In genomic region chr10:69709366-69709941, GRCh38 we compare ENCODE assay signal across 24 cellular contexts.
"Had no signal": no experiment of that assay in that cellular context is flagged by ENCODE, and none has a peak within 500 bp of the region (broad histone marks: within the 10 kb centered on the region; RNA-seq: fewer than 3 reads in every experiment).

No MANE protein-coding gene starts in this region.

- ATAC-seq: foreskin keratinocyte; left colon; naive thymus-derived CD4-positive, alpha-beta T cell; right lobe of liver had no signal

- H3K4me1 Mint-ChIP-seq: activated CD4-positive, alpha-beta memory T cell treated with anti-CD3 and anti-CD28 coated beads, Interleukin-2, amount 10 ng/mL, durations not matched to agents 7 days and 5 days; activated CD4-positive, alpha-beta T cell treated with anti-CD3 and anti-CD28 coated beads, Interleukin-2, amount 10 ng/mL, durations not matched to agents 7 days and 5 days; immature natural killer cell; naive thymus-derived CD4-positive, alpha-beta T cell had no signal

- H3K4me1 ChIP-seq: esophagus muscularis mucosa, heart left ventricle, right lobe of liver had no signal

- H3K36me3 ChIP-seq: brain microvascular endothelial cell, esophagus muscularis mucosa, heart left ventricle, right lobe of liver had no signal

- H3K27ac ChIP-seq: brain microvascular endothelial cell, esophagus muscularis mucosa, foreskin keratinocyte, heart left ventricle, right lobe of liver had no signal

- H3K4me3 Mint-ChIP-seq: activated CD4-positive, alpha-beta memory T cell treated with anti-CD3 and anti-CD28 coated beads, Interleukin-2, amount 10 ng/mL, durations not matched to agents 7 days and 5 days; activated CD4-positive, alpha-beta T cell treated with anti-CD3 and anti-CD28 coated beads, Interleukin-2, amount 10 ng/mL, durations not matched to agents 7 days and 5 days; activated T-cell treated with anti-CD3 and anti-CD28 coated beads, Interleukin-2, amount 50 U/mL, for 24 hours; immature natural killer cell; naive thymus-derived CD4-positive, alpha-beta T cell; stimulated activated naive CD8-positive, alpha-beta T cell treated with anti-CD3 and anti-CD28 coated beads, Interleukin-15, Interleukin-2, amounts not matched to agents 100 ng/mL and 50 ng/mL, for 24 hours; type B pancreatic cell had no signal

- H3K9me3 ChIP-seq: right lobe of liver had no signal

- H3K36me3 Mint-ChIP-seq: immature natural killer cell, type B pancreatic cell had no signal

- H3K9me3 Mint-ChIP-seq: activated CD4-positive, alpha-beta T cell treated with anti-CD3 and anti-CD28 coated beads, Interleukin-2, amount 10 ng/mL, durations not matched to agents 7 days and 5 days had no signal

- H3K27ac Mint-ChIP-seq: activated CD4-positive, alpha-beta memory T cell treated with anti-CD3 and anti-CD28 coated beads, Interleukin-2, amount 10 ng/mL, durations not matched to agents 7 days and 5 days; activated CD4-positive, alpha-beta T cell treated with anti-CD3 and anti-CD28 coated beads, Interleukin-2, amount 10 ng/mL, durations not matched to agents 7 days and 5 days; activated T-cell treated with anti-CD3 and anti-CD28 coated beads, Interleukin-2, amount 50 U/mL, for 24 hours; immature natural killer cell; naive thymus-derived CD4-positive, alpha-beta T cell; progenitor cell of endocrine pancreas; stimulated activated naive CD8-positive, alpha-beta T cell treated with anti-CD3 and anti-CD28 coated beads, Interleukin-15, Interleukin-2, amounts not matched to agents 100 ng/mL and 50 ng/mL, for 24 hours had no signal

- DNase-seq: activated CD4-positive, alpha-beta memory T cell treated with anti-CD3 and anti-CD28 coated beads, Interleukin-2, amount 10 ng/mL, durations not matched to agents 7 days and 5 days; activated CD4-positive, alpha-beta T cell treated with anti-CD3 and anti-CD28 coated beads for 1 hour; activated CD4-positive, alpha-beta T cell treated with anti-CD3 and anti-CD28 coated beads, Interleukin-2, amount 10 ng/mL, durations not matched to agents 7 days and 5 days; activated CD8-positive, alpha-beta memory T cell treated with anti-CD3 and anti-CD28 coated beads, Interleukin-2, amount 50 U/mL, for 48 hours; activated gamma-delta T cell; activated naive CD4-positive, alpha-beta T cell treated with anti-CD3 and anti-CD28 coated beads, Interleukin-2, amount 50 U/mL, for 16 hours; activated T-cell treated with anti-CD3 and anti-CD28 coated beads, Interleukin-2, amount 50 U/mL, for 24 hours; amniotic stem cell; brain microvascular endothelial cell; foreskin keratinocyte; heart left ventricle; hypothalamus; immature natural killer cell; kidney; left colon; midbrain; naive thymus-derived CD4-positive, alpha-beta T cell; right lobe of liver; stimulated activated CD4-positive, alpha-beta T cell treated with anti-CD3 and anti-CD28 coated beads, Interleukin-2, amount 100 ng/mL, for 48 hours; T-helper 2 cell had no signal

- H3K27me3 ChIP-seq: brain microvascular endothelial cell, right lobe of liver had no signal

- H3K4me3 ChIP-seq: esophagus muscularis mucosa, heart left ventricle, right lobe of liver had no signal
